In genomic region chr6:90227693-90228092, GRCh38 we compare ENCODE assay signal across 14 cellular contexts.
DNase-seq lines count a peak whose midpoint lies in the region; ATAC-seq and TF ChIP-seq lines count a peak whose summit lies in the region.
"Had no signal": no experiment of that assay in that cellular context is flagged by ENCODE, and none has a peak within 500 bp of the region (broad histone marks: within the 10 kb centered on the region; RNA-seq: fewer than 3 reads in every experiment).

No MANE protein-coding gene starts in this region.

- TF ChIP-seq POLR2A in heart left ventricle (IDR thresholded peaks at IDR 0.05) = no peak

- H3K27ac ChIP-seq in heart left ventricle = peak overlapping the region in 8 of 12 donors; percentile 9 to 59 (median 32)

- H3K4me1 Mint-ChIP-seq in activated naive CD8-positive, alpha-beta T cell treated with anti-CD3 and anti-CD28 coated beads for 36 hours = peaks cover 87% of the 10 kb centered on the region
- H3K4me1 Mint-ChIP-seq in naive B cell (peaks cover 48 to 84% (median 60%) of the 10 kb centered on the region in 3 donors), type B pancreatic cell (ENCODE audit: unreplicated experiment) (peaks cover 49% of the 10 kb centered on the region)

- peaks cover 13% of the 10 kb centered on the region for H3K9me3 Mint-ChIP-seq in activated naive CD8-positive, alpha-beta T cell treated with anti-CD3 and anti-CD28 coated beads for 36 hours
- peaks cover 3 to 19% (median 10%) of the 10 kb centered on the region in 7 donors for H3K9me3 Mint-ChIP-seq in naive B cell
- H3K9me3 Mint-ChIP-seq in type B pancreatic cell = peaks cover 3% of the 10 kb centered on the region

- no peak for TF ChIP-seq CTCF in heart left ventricle (IDR thresholded peaks at IDR 0.05)
- no peak for TF ChIP-seq CTCF in type B pancreatic cell (conservative IDR thresholded peaks at IDR 0.05)

- no peak overlapping the region for H3K4me3 ChIP-seq in heart left ventricle

- H3K36me3 Mint-ChIP-seq in activated naive CD8-positive, alpha-beta T cell treated with anti-CD3 and anti-CD28 coated beads for 36 hours = peaks cover 89% of the 10 kb centered on the region
- peaks cover 38 to 47% of the 10 kb centered on the region in 2 donors for H3K36me3 Mint-ChIP-seq in naive B cell
- H3K36me3 Mint-ChIP-seq in type B pancreatic cell = peaks cover 9% of the 10 kb centered on the region

- H3K4me3 Mint-ChIP-seq in activated naive CD8-positive, alpha-beta T cell treated with anti-CD3 and anti-CD28 coated beads for 36 hours = no peak overlapping the region
- H3K4me3 Mint-ChIP-seq in naive B cell = no peak overlapping the region
- H3K4me3 Mint-ChIP-seq in type B pancreatic cell = peak overlapping the region; percentile 8

- ATAC-seq in heart left ventricle (peak in 1 of 4 donors; percentile 36), Right ventricle myocardium inferior (no peak), naive B cell (ENCODE audit: low read depth in 2 of 2) (no peak), GM21825 (IDR thresholded peaks at IDR 0.05; ENCODE audit: unreplicated experiment) (no peak), HG02981 (IDR thresholded peaks at IDR 0.05; ENCODE audit: unreplicated experiment) (no peak)
- ATAC-seq: HCT116 had no signal

- H3K27ac Mint-ChIP-seq in activated naive CD8-positive, alpha-beta T cell treated with anti-CD3 and anti-CD28 coated beads for 36 hours = peak overlapping the region; percentile 99
- peak overlapping the region in 5 of 6 donors; percentile 21 to 92 (median 80) for H3K27ac Mint-ChIP-seq in naive B cell
- H3K27ac Mint-ChIP-seq in type B pancreatic cell = peak overlapping the region; percentile 60

- H3K36me3 ChIP-seq in heart left ventricle = no peaks in the 10 kb centered on the region
- H3K36me3 ChIP-seq: WERI-Rb-1 had no signal

- intact Hi-C loops in heart left ventricle (cut with DNase I) = loop anchor here in 1 of 10 donors (5.0 kb wide), 1 partner anchor 65 kb away; no protein-coding TSS in a partner anchor
- intact Hi-C loops in Right ventricle myocardium inferior (cut with DNase I) = no loop called here

- H3K9me3 ChIP-seq in heart left ventricle = peaks cover 0 to 8% (median 0%) of the 10 kb centered on the region in 12 donors

- peaks cover 0 to 44% (median 24%) of the 10 kb centered on the region in 12 donors for H3K4me1 ChIP-seq in heart left ventricle

- no peaks in the 10 kb centered on the region for H3K27me3 Mint-ChIP-seq in activated naive CD8-positive, alpha-beta T cell treated with anti-CD3 and anti-CD28 coated beads for 36 hours
- H3K27me3 Mint-ChIP-seq in naive B cell = no peaks in the 10 kb centered on the region
- no peaks in the 10 kb centered on the region for H3K27me3 Mint-ChIP-seq in type B pancreatic cell

- H3K27me3 ChIP-seq in heart left ventricle = no peaks in the 10 kb centered on the region

- no peak for DNase-seq in heart left ventricle
- DNase-seq in Right ventricle myocardium inferior (ENCODE audit: missing footprints) = no peak
- no peak for DNase-seq in activated naive CD8-positive, alpha-beta T cell treated with anti-CD3 and anti-CD28 coated beads for 36 hours
- DNase-seq in naive B cell = no peak
- DNase-seq in type B pancreatic cell (ENCODE audit: extremely low spot score, unreplicated experiment) = no peak
- DNase-seq in OCI-M2 (lab: John Stamatoyannopoulos, UW; ENCODE audit: unreplicated experiment) = no peak
- DNase-seq: GDM1, MM.1S, NCI-H1930, NCI-H510A treated with DMSO at 0.1 percent for 48 hours, WERI-Rb-1 had no signal
